ENCODE assay signal across 11 cellular contexts in the genomic region with DNA sequence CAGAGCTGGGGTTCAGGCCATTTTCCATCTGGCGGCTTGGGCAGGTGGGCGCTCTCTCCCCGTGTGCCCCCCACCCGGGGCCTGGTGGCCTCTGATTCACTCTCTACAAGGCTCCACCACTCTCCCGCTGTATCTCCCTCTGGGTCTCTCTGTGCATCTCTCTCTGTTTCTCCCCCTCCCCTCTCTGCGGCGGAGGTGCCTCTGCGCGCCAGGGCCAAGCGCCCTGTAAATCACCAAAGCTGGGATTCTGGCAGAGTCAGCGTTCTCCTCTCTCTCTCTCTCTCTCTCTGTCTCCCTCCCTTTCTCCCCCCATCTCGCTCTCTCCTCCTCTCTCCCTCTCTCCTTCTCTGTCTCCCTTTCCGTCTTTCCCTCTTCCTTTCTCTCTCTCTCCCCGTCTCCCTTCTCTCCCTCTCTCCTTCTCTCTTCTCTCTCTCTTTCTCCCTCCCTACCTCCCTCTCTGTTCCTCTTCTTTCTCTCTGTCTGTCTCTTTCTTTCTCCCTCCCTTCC. TPM values are rescaled to one million over a fixed set of nuclear protein-coding genes. Genes with fewer than 3 reads are reported as not detected.
A peak's percentile ranks its signal among the peaks of the same experiment; 100 is the strongest.
DNase-seq lines count a peak whose midpoint lies in the region; FAIRE-seq and TF ChIP-seq lines count a peak whose summit lies in the region.
"Had no signal": no experiment of that assay in that cellular context is flagged by ENCODE, and none has a peak within 500 bp of the region (broad histone marks: within the 10 kb centered on the region; RNA-seq: fewer than 3 reads in every experiment).

No MANE protein-coding gene starts in this region.

- H3K4me3 ChIP-seq in AG10803 (ENCODE audit: low read length): peak overlapping the region; percentile 86
- peak overlapping the region; percentile 90 for H3K4me3 ChIP-seq in OCI-LY3 (ENCODE audit: low read length)
- H3K4me3 ChIP-seq in esophagus muscularis mucosa: peak overlapping the region; percentile 64 to 99 (median 89)
- no peak overlapping the region; the same call in 1 of the 2 replicates for H3K4me3 ChIP-seq in MG63
- no peak overlapping the region for H3K4me3 ChIP-seq in HAP-1
- H3K4me3 ChIP-seq: PC-9 had no signal

- DNase-seq in AG10803 (ENCODE audit: low read depth) (no peak), esophagus muscularis mucosa (ENCODE audit: extremely low spot score) (no peak), osteocyte (ENCODE audit: extremely low spot score, unreplicated experiment) (no peak), frontal cortex (ENCODE audit: low spot score in 2 of 2) (no peak), MG63 (no peak), HAP-1 (ENCODE audit: low spot score in 2 of 2) (no peak), middle frontal gyrus (ENCODE audit: extremely low spot score, low spot score) (no peak)
- DNase-seq: activated CD8-positive, alpha-beta memory T cell treated with anti-CD3 and anti-CD28 coated beads, Interleukin-2, amount 50 U/mL, for 4 hours; DMS79 treated with DMSO at 0.1 percent for 48 hours; PC-9 had no signal

- peaks cover 96% of the 10 kb centered on the region for H3K79me2 ChIP-seq in OCI-LY3 (ENCODE audit: low read length)

- H3K27me3 ChIP-seq in OCI-LY3 (ENCODE audit: low read depth, low read length): no peaks in the 10 kb centered on the region
- no peaks in the 10 kb centered on the region for H3K27me3 ChIP-seq in esophagus muscularis mucosa
- no peaks in the 10 kb centered on the region for H3K27me3 ChIP-seq in MG63
- no peaks in the 10 kb centered on the region for H3K27me3 ChIP-seq in HAP-1 (ENCODE audit: low read depth)

- peaks cover 45% of the 10 kb centered on the region for H3K4me1 ChIP-seq in OCI-LY3 (ENCODE audit: low read length)
- peaks cover 43 to 85% (median 73%) of the 10 kb centered on the region in 4 donors for H3K4me1 ChIP-seq in esophagus muscularis mucosa
- peaks cover 25% of the 10 kb centered on the region for H3K4me1 ChIP-seq in HAP-1

- peak overlapping the region; percentile 30 for H3K4me3 Mint-ChIP-seq in osteocyte (ENCODE audit: unreplicated experiment)

- H3K36me3 ChIP-seq in OCI-LY3 (replicated peaks; ENCODE audit: low read depth, low read length) (peaks cover 4% of the 10 kb centered on the region), esophagus muscularis mucosa (peaks cover 0 to 6% (median 0%) of the 10 kb centered on the region in 4 donors), MG63 (peaks cover 7% of the 10 kb centered on the region), HAP-1 (replicated peaks) (no peaks in the 10 kb centered on the region; the same call in none of the 2 replicates)

- no peaks in the 10 kb centered on the region for H3K9me3 Mint-ChIP-seq in osteocyte (ENCODE audit: unreplicated experiment)

- TF ChIP-seq EP300 in esophagus muscularis mucosa (IDR thresholded peaks at IDR 0.05): no peak

- H3K9ac ChIP-seq in OCI-LY3 (ENCODE audit: low read length): peak overlapping the region; percentile 99

- H3K27me3 Mint-ChIP-seq in osteocyte (ENCODE audit: unreplicated experiment): no peaks in the 10 kb centered on the region

- peak overlapping the region; percentile 70 for H3K27ac Mint-ChIP-seq in osteocyte (ENCODE audit: unreplicated experiment)

- WGBS in esophagus muscularis mucosa: 32% methylated on average over 14 of the region's 14 CpGs

- H3K4me2 ChIP-seq in OCI-LY3 (ENCODE audit: low read length): peak overlapping the region; percentile 98
- H3K4me2 ChIP-seq: PC-9 had no signal

- TF ChIP-seq CTCF in AG10803 (conservative IDR thresholded peaks at IDR 0.05; ENCODE audit: low read length): no peak
- TF ChIP-seq CTCF in OCI-LY3 (IDR thresholded peaks at IDR 0.05; ENCODE audit: low read depth, low read length): no peak
- TF ChIP-seq CTCF in esophagus muscularis mucosa (IDR thresholded peaks at IDR 0.05): peak in 1 of 3 experiments; percentile 7
- TF ChIP-seq CTCF in osteocyte (IDR thresholded peaks at IDR 0.05): no peak

- in situ Hi-C loops in HAP-1 (cut with MboI; ENCODE audit: low sequenced_read_pairs): no loop called here

- TF ChIP-seq POLR2A in esophagus muscularis mucosa (IDR thresholded peaks at IDR 0.05; ENCODE audit: low read depth): no peak

- H3K9me3 ChIP-seq in OCI-LY3 (ENCODE audit: insufficient read depth, low read length) (no peaks in the 10 kb centered on the region), esophagus muscularis mucosa (no peaks in the 10 kb centered on the region), MG63 (no peaks in the 10 kb centered on the region), HAP-1 (no peaks in the 10 kb centered on the region)

- no peaks in the 10 kb centered on the region for H3K36me3 Mint-ChIP-seq in osteocyte (ENCODE audit: unreplicated experiment)

- peaks cover 49% of the 10 kb centered on the region for H3K4me1 Mint-ChIP-seq in osteocyte (ENCODE audit: unreplicated experiment)

- no peak overlapping the region for H2AFZ ChIP-seq in OCI-LY3 (ENCODE audit: low read depth, low read length)
- H2AFZ ChIP-seq: PC-9 had no signal

- H3K27ac ChIP-seq in OCI-LY3 (ENCODE audit: low read length) (peak overlapping the region; percentile 83), esophagus muscularis mucosa (replicated peaks in 1 of 4) (peak overlapping the region; percentile 98 to 100 (median 100))
- H3K27ac ChIP-seq: PC-9 had no signal

- intact Hi-C loops in esophagus muscularis mucosa (cut with DNase I): no loop called here

- no peak for FAIRE-seq in frontal cortex (lab: Jason Lieb, UNC)

- peaks cover 51% of the 10 kb centered on the region for H4K20me1 ChIP-seq in OCI-LY3 (ENCODE audit: insufficient read depth, low read length)

RNA-seq across cellular contexts. Expression of a gene that starts 3.9 kb away (rescaled TPM):
- 100 to 1,000 TPM; 165 to 297 (median 211) TPM for total RNA-seq in esophagus muscularis mucosa
- total RNA-seq in osteocyte: 61.4 and 63.8 TPM in 2 replicates
- 1.2 TPM for total RNA-seq in frontal cortex
- 1.7 and 14.1 TPM in 2 replicates for total RNA-seq in MG63 (2014; rRNA removed; shearing (Covaris generic); ENCODE audit: low replicate concordance)

Comparison
In these comparisons a context has a peak if more than half of its experiments do, and no peak if none do; other contexts are left out.
1. H3K4me3 ChIP-seq: peak in AG10803 (single experiment), OCI-LY3 (single experiment) and esophagus muscularis mucosa (4 of 4); none in MG63 (single experiment) and HAP-1 (single experiment).